1 cellular context compared by ENCODE assay signal in the genomic region with DNA sequence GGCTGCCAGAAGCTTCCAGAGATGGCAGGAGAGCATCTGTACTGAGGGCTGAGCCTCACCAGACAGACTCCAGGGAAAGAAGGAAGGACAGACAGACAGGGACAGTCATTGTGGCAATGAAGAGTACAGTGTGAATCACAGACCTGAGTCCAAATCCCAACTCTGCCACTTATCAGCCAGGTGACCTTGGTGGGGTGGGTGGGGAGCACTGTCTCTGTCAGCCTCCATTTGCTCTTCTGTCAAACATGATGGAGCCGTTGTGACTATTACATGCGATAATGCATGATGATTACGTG.
TF ChIP-seq lines count a peak whose summit lies in the region.

No MANE protein-coding gene starts in this region.

TF ChIP-seq in GM12878, 131 proteins besides CTCF, POLR2A, EP300 and RAD21 (continued from another document):
- TF ChIP-seq CUX1 (IDR thresholded peaks at IDR 0.05; ENCODE audit: insufficient replicate concordance, low read depth, low read length) = no peak
- TF ChIP-seq, protein P1, sequence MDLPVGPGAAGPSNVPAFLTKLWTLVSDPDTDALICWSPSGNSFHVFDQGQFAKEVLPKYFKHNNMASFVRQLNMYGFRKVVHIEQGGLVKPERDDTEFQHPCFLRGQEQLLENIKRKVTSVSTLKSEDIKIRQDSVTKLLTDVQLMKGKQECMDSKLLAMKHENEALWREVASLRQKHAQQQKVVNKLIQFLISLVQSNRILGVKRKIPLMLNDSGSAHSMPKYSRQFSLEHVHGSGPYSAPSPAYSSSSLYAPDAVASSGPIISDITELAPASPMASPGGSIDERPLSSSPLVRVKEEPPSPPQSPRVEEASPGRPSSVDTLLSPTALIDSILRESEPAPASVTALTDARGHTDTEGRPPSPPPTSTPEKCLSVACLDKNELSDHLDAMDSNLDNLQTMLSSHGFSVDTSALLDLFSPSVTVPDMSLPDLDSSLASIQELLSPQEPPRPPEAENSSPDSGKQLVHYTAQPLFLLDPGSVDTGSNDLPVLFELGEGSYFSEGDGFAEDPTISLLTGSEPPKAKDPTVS (IDR thresholded peaks at IDR 0.05; ENCODE audit: low read depth, low read length) = no peak
- TF ChIP-seq RFX5 (IDR thresholded peaks at IDR 0.05; ENCODE audit: low read depth, low read length) = no peak
- TF ChIP-seq SMC3 (IDR thresholded peaks at IDR 0.05; ENCODE audit: borderline replicate concordance, low read length) = no peak
- no peak for TF ChIP-seq ZSCAN29 (IDR thresholded peaks at IDR 0.05)
- no peak for TF ChIP-seq HCFC1 (IDR thresholded peaks at IDR 0.05; ENCODE audit: low read length)
- TF ChIP-seq POLR2AphosphoS5 (IDR thresholded peaks at IDR 0.05; ENCODE audit: low read length) = no peak
- no peak for TF ChIP-seq ZZZ3 (IDR thresholded peaks at IDR 0.05; ENCODE audit: control insufficient read depth, insufficient read length, low read depth)
- TF ChIP-seq YY1 (IDR thresholded peaks at IDR 0.05; ENCODE audit: low read depth, low read length) = no peak
- no peak for TF ChIP-seq JUNB (IDR thresholded peaks at IDR 0.05)
- no peak for TF ChIP-seq WRNIP1 (IDR thresholded peaks at IDR 0.05; ENCODE audit: borderline replicate concordance, low read depth, low read length)
- no peak for TF ChIP-seq BCL11A (IDR thresholded peaks at IDR 0.05; ENCODE audit: low read depth, low read length)
TF ChIP-seq in GM12878: peak in this region for 0.
